Comparison of ENCODE assay signal across 8 cellular contexts in genomic region chr10:71963756-71964668, GRCh38. TPM values are rescaled to one million over a fixed set of nuclear protein-coding genes. Genes with fewer than 3 reads are reported as not detected.
DNase-seq lines count a peak whose midpoint lies in the region; ATAC-seq and TF ChIP-seq lines count a peak whose summit lies in the region.

TSS of gene CHST3 (plus strand) at chr10:71964395. CDS start at chr10:72005843, 41,448 bp downstream.

- H3K36me3 ChIP-seq in BJ (ENCODE audit: control insufficient read depth, insufficient read depth, low read length), result no peaks in the 10 kb centered on the region
- H3K36me3 ChIP-seq in HAP-1 (replicated peaks), result no peaks in the 10 kb centered on the region

- POLR2A ChIA-PET in BJ (lab: Charles Lee), result no interaction called here

- no peak for DNase-seq in BJ (ENCODE audit: low read depth)
- DNase-seq in HAP-1 (ENCODE audit: low spot score in 2 of 2), result peak; percentile 19 to 67
- DNase-seq in activated T-helper 1 cell treated with anti-CD3 and anti-CD28 coated beads, Interleukin-12 subunit alpha, Interleukin-12 subunit beta, Interleukin-2, Interleukin-4 antibody, amounts not matched to agents 30 ng/mL and 10 ng/mL and 1 ng/mL, durations not matched to agents 14 hours and 24 hours and 36 hours (ENCODE audit: low spot score), result no peak
- DNase-seq in glutamatergic neuron, result peak; percentile 65
- peak in 43 of 56 donors; percentile 36 to 83 (median 64) for DNase-seq in nucleus accumbens (lab: John Stamatoyannopoulos, UW)
- no peak for DNase-seq in cerebellar nuclear complex (lab: John Stamatoyannopoulos, UW)
- DNase-seq in putamen (ENCODE audit: low spot score), result no peak

- H3K36me3 Mint-ChIP-seq in activated T-helper 1 cell treated with anti-CD3 and anti-CD28 coated beads, Interleukin-12 subunit alpha, Interleukin-12 subunit beta, Interleukin-2, Interleukin-4 antibody, amounts not matched to agents 30 ng/mL and 10 ng/mL and 1 ng/mL, durations not matched to agents 14 hours and 24 hours and 36 hours (ENCODE audit: low read depth), result no peaks in the 10 kb centered on the region
- H3K36me3 Mint-ChIP-seq in glutamatergic neuron (ENCODE audit: unreplicated experiment), result peaks cover 4% of the 10 kb centered on the region

- no peaks in the 10 kb centered on the region for H3K9me3 ChIP-seq in HAP-1

- no peak within 1 kb of the TSS for H3K27ac Mint-ChIP-seq in activated T-helper 1 cell treated with anti-CD3 and anti-CD28 coated beads, Interleukin-12 subunit alpha, Interleukin-12 subunit beta, Interleukin-2, Interleukin-4 antibody, amounts not matched to agents 30 ng/mL and 10 ng/mL and 1 ng/mL, durations not matched to agents 14 hours and 24 hours and 36 hours
- H3K27ac Mint-ChIP-seq in glutamatergic neuron (ENCODE audit: unreplicated experiment), result peak within 1 kb of the TSS; percentile 33

- peaks cover 64% of the 10 kb centered on the region for H3K27me3 Mint-ChIP-seq in activated T-helper 1 cell treated with anti-CD3 and anti-CD28 coated beads, Interleukin-12 subunit alpha, Interleukin-12 subunit beta, Interleukin-2, Interleukin-4 antibody, amounts not matched to agents 30 ng/mL and 10 ng/mL and 1 ng/mL, durations not matched to agents 14 hours and 24 hours and 36 hours (ENCODE audit: insufficient read depth)
- H3K27me3 Mint-ChIP-seq in glutamatergic neuron (ENCODE audit: unreplicated experiment), result peaks cover 28% of the 10 kb centered on the region

- H3K4me3 Mint-ChIP-seq in activated T-helper 1 cell treated with anti-CD3 and anti-CD28 coated beads, Interleukin-12 subunit alpha, Interleukin-12 subunit beta, Interleukin-2, Interleukin-4 antibody, amounts not matched to agents 30 ng/mL and 10 ng/mL and 1 ng/mL, durations not matched to agents 14 hours and 24 hours and 36 hours, result peak within 1 kb of the TSS; percentile 69
- peak within 1 kb of the TSS; percentile 86 for H3K4me3 Mint-ChIP-seq in glutamatergic neuron (ENCODE audit: unreplicated experiment)

- in situ Hi-C loops in HAP-1 (cut with MboI; ENCODE audit: low sequenced_read_pairs), result loop anchor here (25.0 kb wide), 1 partner anchor 248 kb away; the partner anchor contains the start of genes ANAPC16 and ASCC1

- no peaks in the 10 kb centered on the region for H3K27me3 ChIP-seq in BJ (ENCODE audit: control insufficient read depth, insufficient read depth, low read length)
- H3K27me3 ChIP-seq in HAP-1 (ENCODE audit: low read depth), result no peaks in the 10 kb centered on the region

- intact Hi-C loops in activated T-helper 1 cell treated with anti-CD3 and anti-CD28 coated beads, Interleukin-12 subunit alpha, Interleukin-12 subunit beta, Interleukin-2, Interleukin-4 antibody, amounts not matched to agents 30 ng/mL and 10 ng/mL and 1 ng/mL, durations not matched to agents 14 hours and 24 hours and 36 hours (cut with micrococcal nuclease), result no loop called here

- H3K9me3 Mint-ChIP-seq in activated T-helper 1 cell treated with anti-CD3 and anti-CD28 coated beads, Interleukin-12 subunit alpha, Interleukin-12 subunit beta, Interleukin-2, Interleukin-4 antibody, amounts not matched to agents 30 ng/mL and 10 ng/mL and 1 ng/mL, durations not matched to agents 14 hours and 24 hours and 36 hours, result no peaks in the 10 kb centered on the region
- H3K9me3 Mint-ChIP-seq in glutamatergic neuron (ENCODE audit: unreplicated experiment), result peaks cover 4% of the 10 kb centered on the region

- CTCF ChIA-PET in BJ (lab: Yijun Ruan, JAX), result interaction anchor here (0.6 to 4.3 kb wide), 6 partner anchors 8 to 204 kb away, joined by 3 to 32 read pairs (median 8); no protein-coding TSS in a partner anchor

- TF ChIP-seq CTCF in BJ (IDR thresholded peaks at IDR 0.05; ENCODE audit: insufficient read depth, low read depth, low read length) (no peak), glutamatergic neuron (IDR thresholded peaks at IDR 0.05; ENCODE audit: partially characterized antibody, unreplicated experiment) (no peak)

- peaks cover 24% of the 10 kb centered on the region for H3K4me1 ChIP-seq in HAP-1

- H3K4me3 ChIP-seq in BJ (ENCODE audit: low read depth, low read length) (peak within 1 kb of the TSS; percentile 86), HAP-1 (peak within 1 kb of the TSS; percentile 53)

- peaks cover 5% of the 10 kb centered on the region for H3K4me1 Mint-ChIP-seq in activated T-helper 1 cell treated with anti-CD3 and anti-CD28 coated beads, Interleukin-12 subunit alpha, Interleukin-12 subunit beta, Interleukin-2, Interleukin-4 antibody, amounts not matched to agents 30 ng/mL and 10 ng/mL and 1 ng/mL, durations not matched to agents 14 hours and 24 hours and 36 hours (ENCODE audit: low read depth)
- peaks cover 4% of the 10 kb centered on the region for H3K4me1 Mint-ChIP-seq in glutamatergic neuron (ENCODE audit: low read depth, unreplicated experiment)

- ATAC-seq in HG03565 (IDR thresholded peaks at IDR 0.05; ENCODE audit: unreplicated experiment), result no peak

RNA-seq across cellular contexts. Expression of gene CHST3, which starts in this region (rescaled TPM):
- polyA plus RNA-seq in BJ (2011; rRNA removed), result 15.3 and 20.9 TPM in 2 replicates
- 19.6 and 20.3 TPM in 2 replicates for polyA minus RNA-seq in BJ (2011; rRNA and poly(A)+ RNA removed)
- 0.16 and 0.22 TPM in 2 replicates for total RNA-seq in activated T-helper 1 cell treated with anti-CD3 and anti-CD28 coated beads, Interleukin-12 subunit alpha, Interleukin-12 subunit beta, Interleukin-2, Interleukin-4 antibody, amounts not matched to agents 30 ng/mL and 10 ng/mL and 1 ng/mL, durations not matched to agents 14 hours and 24 hours and 36 hours
- total RNA-seq in glutamatergic neuron (ENCODE audit: unreplicated experiment), result 0.83 TPM

Comparison
In these comparisons a context has a peak if more than half of its experiments do, and no peak if none do; other contexts are left out.
1. Peak in DNase-seq in glutamatergic neuron; RNA of the gene not detected or under 1 TPM.
2. DNase-seq: peak in HAP-1 (2 of 2) and nucleus accumbens (43 of 56); none in BJ (single experiment), activated T-helper 1 cell treated with anti-CD3 and anti-CD28 coated beads, Interleukin-12 subunit alpha, Interleukin-12 subunit beta, Interleukin-2, Interleukin-4 antibody, amounts not matched to agents 30 ng/mL and 10 ng/mL and 1 ng/mL, durations not matched to agents 14 hours and 24 hours and 36 hours (single experiment), cerebellar nuclear complex (0 of 2) and putamen (single experiment).